29 cellular contexts compared by ENCODE assay signal in genomic region chr7:121498816-121499215, GRCh38.
"Had no signal": no experiment of that assay in that cellular context is flagged by ENCODE, and none has a peak within 500 bp of the region (broad histone marks: within the 10 kb centered on the region; RNA-seq: fewer than 3 reads in every experiment).

No MANE protein-coding gene starts in this region.

- H3K9me3 ChIP-seq: gastrocnemius medialis had no signal

- H3K9me3 Mint-ChIP-seq: activated T-helper 17 cell treated with anti-CD3 and anti-CD28 coated beads, Interleukin-2, amount 50 U/mL, for 72 hours; effector memory CD8-positive, alpha-beta T cell had no signal

- H3K4me1 Mint-ChIP-seq: activated T-helper 17 cell treated with anti-CD3 and anti-CD28 coated beads, Interleukin-2, amount 50 U/mL, for 72 hours had no signal

- H3K4me3 ChIP-seq: esophagus muscularis mucosa, gastrocnemius medialis had no signal

- H3K27me3 Mint-ChIP-seq: activated CD4-positive, alpha-beta memory T cell treated with anti-CD3 and anti-CD28 coated beads for 36 hours; activated CD8-positive, alpha-beta memory T cell treated with anti-CD3 and anti-CD28 coated beads, Interleukin-2, amount 10 ng/mL, durations not matched to agents 7 days and 5 days; activated T-cell treated with anti-CD3 and anti-CD28 coated beads, Interleukin-2, amount 50 U/mL, for 24 hours; effector memory CD8-positive, alpha-beta T cell had no signal

- H3K36me3 ChIP-seq: esophagus muscularis mucosa, gastrocnemius medialis had no signal

- H3K27ac ChIP-seq: esophagus muscularis mucosa, foreskin keratinocyte, gastrocnemius medialis, VCaP had no signal

- H3K4me3 Mint-ChIP-seq: activated CD4-positive, alpha-beta memory T cell treated with anti-CD3 and anti-CD28 coated beads for 36 hours; activated CD8-positive, alpha-beta memory T cell treated with anti-CD3 and anti-CD28 coated beads, Interleukin-2, amount 10 ng/mL, durations not matched to agents 7 days and 5 days; activated CD8-positive, alpha-beta T cell treated with anti-CD3 and anti-CD28 coated beads, Interleukin-2, amount 10 ng/mL, durations not matched to agents 7 days and 5 days; activated naive CD8-positive, alpha-beta T cell treated with anti-CD3 and anti-CD28 coated beads for 36 hours; activated T-cell treated with anti-CD3 and anti-CD28 coated beads, Interleukin-2, amount 50 U/mL, for 24 hours; activated T-cell treated with anti-CD3 and anti-CD28 coated beads, Interleukin-2, amount 50 U/mL, for 72 hours; effector memory CD8-positive, alpha-beta T cell; WTC11 had no signal

- H3K27me3 ChIP-seq: esophagus muscularis mucosa, foreskin keratinocyte, gastrocnemius medialis had no signal

- H3K36me3 Mint-ChIP-seq: activated CD4-positive, alpha-beta memory T cell treated with anti-CD3 and anti-CD28 coated beads for 36 hours had no signal

- DNase-seq: activated CD4-positive, alpha-beta T cell treated with anti-CD3 and anti-CD28 coated beads for 1 hour; activated CD8-positive, alpha-beta memory T cell treated with anti-CD3 and anti-CD28 coated beads, Interleukin-2, amount 50 U/mL, for 4 hours; activated CD8-positive, alpha-beta T cell treated with anti-CD3 and anti-CD28 coated beads, Interleukin-2, amount 10 ng/mL, durations not matched to agents 7 days and 5 days; activated effector memory CD4-positive, alpha-beta T cell treated with Interleukin-2 at 50 U/mL for 16 hours; activated gamma-delta T cell treated with Interleukin-2 at 50 U/mL for 16 hours; activated naive CD4-positive, alpha-beta T cell treated with anti-CD3 and anti-CD28 coated beads, Interleukin-2, amount 50 U/mL, for 16 hours; activated T-cell treated with anti-CD3 and anti-CD28 coated beads for 4 hours; anterior cingulate cortex; caudate nucleus; cortex of kidney; dermis blood vessel endothelial cell; effector CD4-positive, alpha-beta T cell; effector memory CD8-positive, alpha-beta T cell; erythroblast; foreskin keratinocyte; gastrocnemius medialis; glutamatergic neuron; T-helper 2 cell had no signal

- H3K27ac Mint-ChIP-seq: activated CD4-positive, alpha-beta memory T cell treated with anti-CD3 and anti-CD28 coated beads for 36 hours; activated CD8-positive, alpha-beta T cell treated with anti-CD3 and anti-CD28 coated beads, Interleukin-2, amount 10 ng/mL, durations not matched to agents 7 days and 5 days; effector memory CD8-positive, alpha-beta T cell; WTC11 had no signal

- FAIRE-seq: astrocyte, colon had no signal

- ATAC-seq: activated CD8-positive, alpha-beta T cell treated with anti-CD3 and anti-CD28 coated beads, Interleukin-2, amount 10 ng/mL, durations not matched to agents 7 days and 5 days; effector memory CD8-positive, alpha-beta T cell; foreskin keratinocyte; gastrocnemius medialis; WTC11 had no signal

- H3K4me1 ChIP-seq: esophagus muscularis mucosa, foreskin keratinocyte, gastrocnemius medialis had no signal
